In the genomic region with DNA sequence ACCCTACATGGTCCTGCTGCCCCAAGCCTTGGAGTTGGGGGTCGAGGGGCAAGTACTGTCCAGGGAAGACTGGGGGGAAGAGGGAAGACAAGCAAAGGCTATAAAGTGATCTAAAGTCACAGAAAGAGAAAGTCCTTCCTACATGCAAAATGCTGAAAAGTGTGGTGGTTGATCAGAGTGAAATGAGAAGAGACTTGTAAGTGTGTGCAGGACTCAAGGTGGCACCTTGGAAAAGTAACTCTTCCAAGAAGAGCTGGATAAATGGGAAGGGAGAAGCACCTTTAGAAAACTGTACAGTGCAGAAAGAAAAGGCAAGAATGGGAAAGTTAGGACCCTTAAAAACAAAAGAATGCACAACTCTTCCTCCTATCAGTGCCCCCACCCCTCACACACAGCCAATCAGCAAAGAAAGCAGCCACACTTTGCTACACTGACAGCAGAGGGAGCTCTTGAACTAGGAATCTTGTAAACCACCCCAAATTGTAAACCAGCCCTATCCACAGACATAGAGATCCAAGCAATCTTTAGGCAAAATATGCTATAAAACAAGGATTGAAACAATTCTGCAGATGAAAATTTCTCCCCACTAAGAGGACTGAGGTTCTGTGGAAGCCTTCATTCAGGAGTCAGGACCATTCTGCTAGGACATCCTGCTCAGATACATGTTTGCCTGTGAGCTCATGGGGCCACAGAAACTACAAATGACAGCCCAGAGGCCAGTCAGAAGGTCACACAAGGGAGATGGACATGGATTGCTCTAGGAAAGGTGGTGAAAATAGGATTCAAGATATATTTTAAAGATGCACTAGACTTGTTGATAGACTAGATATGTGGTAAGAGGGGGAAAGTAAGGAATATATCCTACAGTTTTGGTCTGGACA, we compare ENCODE assay signal across 8 cellular contexts.
DNase-seq lines count a peak whose midpoint lies in the region; ATAC-seq and TF ChIP-seq lines count a peak whose summit lies in the region.

No MANE protein-coding gene starts in this region.

- no peaks in the 10 kb centered on the region for H3K27me3 ChIP-seq in AG04450 (ENCODE audit: control insufficient read depth, insufficient read depth, low read length)
- H3K27me3 ChIP-seq in RWPE2 (ENCODE audit: insufficient read depth, poor library complexity, severe bottlenecking): no peaks in the 10 kb centered on the region
- H3K27me3 ChIP-seq in parathyroid adenoma (ENCODE audit: control insufficient read depth, insufficient read depth, low read length): no peaks in the 10 kb centered on the region
- H3K27me3 ChIP-seq in suprapubic skin: no peaks in the 10 kb centered on the region

- TF ChIP-seq CTCF in AG04450 (IDR thresholded peaks at IDR 0.05; ENCODE audit: low read depth, low read length): peak; percentile 60
- TF ChIP-seq CTCF in RWPE2 (IDR thresholded peaks at IDR 0.05; ENCODE audit: poor library complexity, severe bottlenecking): peak; percentile 76
- TF ChIP-seq CTCF in parathyroid adenoma (IDR thresholded peaks at IDR 0.05): peak; percentile 39
- peak in 1 of 2 donors; percentile 25 for TF ChIP-seq CTCF in suprapubic skin (IDR thresholded peaks at IDR 0.05)

- ATAC-seq in RWPE2 (ENCODE audit: low read depth): peak; percentile 86
- peak; percentile 64 for ATAC-seq in esophagus mucosa
- ATAC-seq in GM18861 (IDR thresholded peaks at IDR 0.05; ENCODE audit: unreplicated experiment): no peak

- CTCF ChIA-PET in AG04450 (lab: Charles Lee): interaction anchor here (0.7 to 5.1 kb wide), 19 partner anchors 9 to 238 kb away, joined by 3 to 78 read pairs (median 4); no protein-coding TSS in a partner anchor

- no peaks in the 10 kb centered on the region for H3K79me2 ChIP-seq in parathyroid adenoma

- TF ChIP-seq EP300 in suprapubic skin (IDR thresholded peaks at IDR 0.05): no peak

- no peak overlapping the region for H2AFZ ChIP-seq in parathyroid adenoma

- H3K4me3 ChIP-seq in AG04450 (ENCODE audit: low read depth, low read length) (no peak overlapping the region), RWPE2 (ENCODE audit: severe bottlenecking) (no peak overlapping the region), parathyroid adenoma (ENCODE audit: low read depth, low read length) (no peak overlapping the region), suprapubic skin (no peak overlapping the region)

- H3K9ac ChIP-seq in parathyroid adenoma: no peak overlapping the region

- WGBS in suprapubic skin: 75% methylated on average over 1 of the region's 1 CpG

- H3K4me1 ChIP-seq in RWPE2 (ENCODE audit: insufficient read depth, poor library complexity, severe bottlenecking) (no peaks in the 10 kb centered on the region), parathyroid adenoma (no peaks in the 10 kb centered on the region), suprapubic skin (no peaks in the 10 kb centered on the region)

- H3K4me2 ChIP-seq in parathyroid adenoma (ENCODE audit: low read length): no peak overlapping the region

- POLR2A ChIA-PET in AG04450 (lab: Yijun Ruan, JAX): no interaction called here

- H3K36me3 ChIP-seq in RWPE2 (ENCODE audit: low read depth): no peaks in the 10 kb centered on the region
- no peaks in the 10 kb centered on the region for H3K36me3 ChIP-seq in parathyroid adenoma (ENCODE audit: control insufficient read depth, insufficient read depth, low read length)
- no peaks in the 10 kb centered on the region for H3K36me3 ChIP-seq in suprapubic skin

- no peaks in the 10 kb centered on the region for H3K9me3 ChIP-seq in AG04450 (ENCODE audit: control insufficient read depth, insufficient read depth, low read length)
- H3K9me3 ChIP-seq in RWPE2 (ENCODE audit: severe bottlenecking): no peaks in the 10 kb centered on the region
- H3K9me3 ChIP-seq in parathyroid adenoma (ENCODE audit: control insufficient read depth, low read length): no peaks in the 10 kb centered on the region
- H3K9me3 ChIP-seq in suprapubic skin: no peaks in the 10 kb centered on the region

- no peak overlapping the region for H3K27ac ChIP-seq in AG04450 (ENCODE audit: low read depth, low read length)
- no peak overlapping the region for H3K27ac ChIP-seq in RWPE2 (ENCODE audit: poor library complexity, severe bottlenecking)
- H3K27ac ChIP-seq in parathyroid adenoma: no peak overlapping the region
- no peak overlapping the region for H3K27ac ChIP-seq in suprapubic skin

- no peak for TF ChIP-seq POLR2A in suprapubic skin (IDR thresholded peaks at IDR 0.05)

- DNase-seq in AG04450 (ENCODE audit: low read depth, low spot score) (no peak), EL (peak; percentile 30), HuH-7.5 (ENCODE audit: low spot score) (peak; percentile 33), RWPE2 (ENCODE audit: low spot score) (no peak), suprapubic skin (ENCODE audit: low spot score in 2 of 2) (no peak)

Comparison
In these comparisons a context has a peak if more than half of its experiments do, and no peak if none do; other contexts are left out.
1. DNase-seq: peak in EL (single experiment) and HuH-7.5 (single experiment); none in AG04450 (single experiment), RWPE2 (single experiment) and suprapubic skin (0 of 2).